Comparison of ENCODE assay signal across 3 cellular contexts in the genomic region with DNA sequence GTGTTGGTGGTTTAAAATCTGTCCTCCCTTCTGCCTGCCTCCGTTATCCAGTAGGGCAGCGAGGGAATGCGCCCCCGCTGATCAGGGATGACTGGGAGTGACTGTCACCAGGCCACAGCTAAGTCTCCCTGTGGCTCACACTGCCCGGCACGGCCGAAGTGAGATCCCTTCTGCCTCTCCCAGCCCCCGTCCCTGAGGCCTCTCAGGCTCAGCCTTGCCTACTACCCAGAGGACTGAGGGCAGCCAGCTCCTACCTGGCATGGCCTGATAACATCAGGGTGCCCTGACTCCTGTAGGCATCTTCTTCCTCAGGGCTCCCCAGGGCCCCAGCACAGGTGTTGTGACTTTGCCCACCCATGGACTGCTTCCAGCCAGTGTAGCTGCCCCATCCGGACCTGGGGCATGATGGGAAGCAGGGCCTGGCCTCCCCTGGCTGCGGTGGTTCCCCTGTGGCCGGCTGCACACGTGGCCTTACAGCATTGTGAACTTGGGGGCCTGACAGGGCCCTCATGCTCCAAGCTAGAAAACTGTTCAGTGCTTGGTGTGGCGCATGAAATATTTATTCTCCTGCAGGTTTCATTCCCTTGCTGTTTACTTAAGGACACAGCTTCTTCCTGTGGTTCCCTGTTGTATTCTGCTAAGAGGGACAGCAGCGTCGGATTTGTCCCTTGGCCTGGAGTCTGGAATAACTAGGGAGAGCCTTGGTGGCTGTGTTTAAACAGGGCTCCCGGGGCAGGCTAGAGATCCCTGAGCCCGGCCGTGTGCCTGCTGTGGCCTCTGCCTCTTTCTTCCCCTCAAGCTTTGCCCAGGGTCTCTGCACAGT.
A peak's percentile ranks its signal among the peaks of the same experiment; 100 is the strongest.
TF ChIP-seq lines count a peak whose summit lies in the region.

No MANE protein-coding gene starts in this region.

TF ChIP-seq in GM23338, 12 proteins besides CTCF, POLR2A, EP300 and RAD21 (continues in another document):
- TF ChIP-seq CREB1 (CRISPR knock-in tag; IDR thresholded peaks at IDR 0.05; ENCODE audit: low read depth) (no peak), JUNB (IDR thresholded peaks at IDR 0.05; ENCODE audit: unreplicated experiment) (no peak), STAT1 (IDR thresholded peaks at IDR 0.05; ENCODE audit: unreplicated experiment) (no peak), POLR2AphosphoS5 (IDR thresholded peaks at IDR 0.05; ENCODE audit: low read depth) (no peak), ZNF331 (CRISPR knock-in tag; IDR thresholded peaks at IDR 0.05; ENCODE audit: low read depth) (no peak), EZH2phosphoT487 (IDR thresholded peaks at IDR 0.05; ENCODE audit: unreplicated experiment) (no peak), EZH2 (IDR thresholded peaks at IDR 0.05; ENCODE audit: low read depth, unreplicated experiment) (no peak), NANOG (IDR thresholded peaks at IDR 0.05; ENCODE audit: borderline replicate concordance) (no peak)
- TF ChIP-seq, protein P1, sequence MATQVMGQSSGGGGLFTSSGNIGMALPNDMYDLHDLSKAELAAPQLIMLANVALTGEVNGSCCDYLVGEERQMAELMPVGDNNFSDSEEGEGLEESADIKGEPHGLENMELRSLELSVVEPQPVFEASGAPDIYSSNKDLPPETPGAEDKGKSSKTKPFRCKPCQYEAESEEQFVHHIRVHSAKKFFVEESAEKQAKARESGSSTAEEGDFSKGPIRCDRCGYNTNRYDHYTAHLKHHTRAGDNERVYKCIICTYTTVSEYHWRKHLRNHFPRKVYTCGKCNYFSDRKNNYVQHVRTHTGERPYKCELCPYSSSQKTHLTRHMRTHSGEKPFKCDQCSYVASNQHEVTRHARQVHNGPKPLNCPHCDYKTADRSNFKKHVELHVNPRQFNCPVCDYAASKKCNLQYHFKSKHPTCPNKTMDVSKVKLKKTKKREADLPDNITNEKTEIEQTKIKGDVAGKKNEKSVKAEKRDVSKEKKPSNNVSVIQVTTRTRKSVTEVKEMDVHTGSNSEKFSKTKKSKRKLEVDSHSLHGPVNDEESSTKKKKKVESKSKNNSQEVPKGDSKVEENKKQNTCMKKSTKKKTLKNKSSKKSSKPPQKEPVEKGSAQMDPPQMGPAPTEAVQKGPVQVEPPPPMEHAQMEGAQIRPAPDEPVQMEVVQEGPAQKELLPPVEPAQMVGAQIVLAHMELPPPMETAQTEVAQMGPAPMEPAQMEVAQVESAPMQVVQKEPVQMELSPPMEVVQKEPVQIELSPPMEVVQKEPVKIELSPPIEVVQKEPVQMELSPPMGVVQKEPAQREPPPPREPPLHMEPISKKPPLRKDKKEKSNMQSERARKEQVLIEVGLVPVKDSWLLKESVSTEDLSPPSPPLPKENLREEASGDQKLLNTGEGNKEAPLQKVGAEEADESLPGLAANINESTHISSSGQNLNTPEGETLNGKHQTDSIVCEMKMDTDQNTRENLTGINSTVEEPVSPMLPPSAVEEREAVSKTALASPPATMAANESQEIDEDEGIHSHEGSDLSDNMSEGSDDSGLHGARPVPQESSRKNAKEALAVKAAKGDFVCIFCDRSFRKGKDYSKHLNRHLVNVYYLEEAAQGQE (IDR thresholded peaks at IDR 0.05; ENCODE audit: unreplicated experiment) = no peak

TF ChIP-seq in GM12878, 131 proteins besides CTCF, POLR2A, EP300 and RAD21:
- TF ChIP-seq MYB (IDR thresholded peaks at IDR 0.05; ENCODE audit: borderline replicate concordance, low read depth, low read length) (no peak), NR2C2 (IDR thresholded peaks at IDR 0.05; ENCODE audit: borderline replicate concordance, control insufficient read depth, insufficient read length, low read depth) (no peak), RUNX3 (IDR thresholded peaks at IDR 0.05; ENCODE audit: low read length) (no peak), KDM1A (IDR thresholded peaks at IDR 0.05; ENCODE audit: borderline replicate concordance) (no peak), MTA2 (IDR thresholded peaks at IDR 0.05; ENCODE audit: low read depth) (no peak), E2F8 (IDR thresholded peaks at IDR 0.05; ENCODE audit: low read depth, partially characterized antibody) (no peak), LARP7 (IDR thresholded peaks at IDR 0.05) (no peak), CBX3 (IDR thresholded peaks at IDR 0.05; ENCODE audit: borderline replicate concordance, low read depth) (no peak), JUND (IDR thresholded peaks at IDR 0.05; ENCODE audit: low read depth, low read length) (no peak), PML (IDR thresholded peaks at IDR 0.05; ENCODE audit: low read length) (no peak), SIX5 (IDR thresholded peaks at IDR 0.05; ENCODE audit: low read depth, low read length, severe bottlenecking) (no peak), NR2F1 (conservative IDR thresholded peaks at IDR 0.05) (no peak), IKZF2 (IDR thresholded peaks at IDR 0.05) (no peak), ATF7 (IDR thresholded peaks at IDR 0.05; ENCODE audit: low read depth) (no peak), DPF2 (IDR thresholded peaks at IDR 0.05) (no peak), NRF1 (conservative IDR thresholded peaks at IDR 0.05; ENCODE audit: low read depth, low read length) (no peak), NFYA (IDR thresholded peaks at IDR 0.05; ENCODE audit: borderline replicate concordance, low read depth, low read length) (no peak), HDAC2 (IDR thresholded peaks at IDR 0.05) (no peak), ZNF207 (IDR thresholded peaks at IDR 0.05; ENCODE audit: borderline replicate concordance) (no peak)
- TF ChIP-seq, protein P2, sequence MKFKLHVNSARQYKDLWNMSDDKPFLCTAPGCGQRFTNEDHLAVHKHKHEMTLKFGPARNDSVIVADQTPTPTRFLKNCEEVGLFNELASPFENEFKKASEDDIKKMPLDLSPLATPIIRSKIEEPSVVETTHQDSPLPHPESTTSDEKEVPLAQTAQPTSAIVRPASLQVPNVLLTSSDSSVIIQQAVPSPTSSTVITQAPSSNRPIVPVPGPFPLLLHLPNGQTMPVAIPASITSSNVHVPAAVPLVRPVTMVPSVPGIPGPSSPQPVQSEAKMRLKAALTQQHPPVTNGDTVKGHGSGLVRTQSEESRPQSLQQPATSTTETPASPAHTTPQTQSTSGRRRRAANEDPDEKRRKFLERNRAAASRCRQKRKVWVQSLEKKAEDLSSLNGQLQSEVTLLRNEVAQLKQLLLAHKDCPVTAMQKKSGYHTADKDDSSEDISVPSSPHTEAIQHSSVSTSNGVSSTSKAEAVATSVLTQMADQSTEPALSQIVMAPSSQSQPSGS (IDR thresholded peaks at IDR 0.05; ENCODE audit: low read length) = no peak

TF ChIP-seq in HepG2, 621 proteins besides CTCF, POLR2A, EP300 and RAD21:
- TF ChIP-seq EEA1 (CRISPR knock-in tag; IDR thresholded peaks at IDR 0.05; ENCODE audit: borderline replicate concordance) (no peak), TAF1 (CRISPR knock-in tag; IDR thresholded peaks at IDR 0.05) (no peak), NFIB (CRISPR knock-in tag; IDR thresholded peaks at IDR 0.05; ENCODE audit: borderline replicate concordance) (0 out of 2 replicates have a peak, but pooled peaks have one; percentile 64), RBM22 (optimal IDR thresholded peaks at IDR 0.05; ENCODE audit: low read length) (peak; percentile 57), ZMYM2 (CRISPR knock-in tag; IDR thresholded peaks at IDR 0.05) (no peak), ZNF556 (CRISPR knock-in tag; IDR thresholded peaks at IDR 0.05; ENCODE audit: borderline replicate concordance) (no peak), ZNF619 (CRISPR knock-in tag; IDR thresholded peaks at IDR 0.05) (no peak), AGO2 (optimal IDR thresholded peaks at IDR 0.05; ENCODE audit: low read depth, low read length) (peak; percentile 69), POLR2AphosphoS2 (IDR thresholded peaks at IDR 0.05; ENCODE audit: low read depth, low read length) (no peak), ZNF143 (CRISPR knock-in tag; IDR thresholded peaks at IDR 0.05) (0 out of 2 replicates have a peak, but pooled peaks have one; percentile 10), NONO (IDR thresholded peaks at IDR 0.05) (no peak), NONO (CRISPR knock-in tag; conservative IDR thresholded peaks at IDR 0.05) (0 out of 2 replicates have a peak, but pooled peaks have one; percentile 30), JDP2 (CRISPR knock-in tag; IDR thresholded peaks at IDR 0.05; ENCODE audit: borderline replicate concordance) (no peak), MATR3 (CRISPR knock-in tag; IDR thresholded peaks at IDR 0.05) (no peak), ZNF687 (CRISPR knock-in tag; IDR thresholded peaks at IDR 0.05) (0 out of 2 replicates have a peak, but pooled peaks have one; percentile 23), PAWR (CRISPR knock-in tag; IDR thresholded peaks at IDR 0.05; ENCODE audit: borderline replicate concordance) (no peak), ZNF780A (CRISPR knock-in tag; IDR thresholded peaks at IDR 0.05) (no peak), CBX1 (IDR thresholded peaks at IDR 0.05; ENCODE audit: low read depth) (no peak), ZFYVE20 (CRISPR knock-in tag; IDR thresholded peaks at IDR 0.05; ENCODE audit: borderline replicate concordance, low read depth) (no peak), SYNCRIP (IDR thresholded peaks at IDR 0.05; ENCODE audit: insufficient read depth, low read depth, low read length) (no peak)
- TF ChIP-seq, protein P3, sequence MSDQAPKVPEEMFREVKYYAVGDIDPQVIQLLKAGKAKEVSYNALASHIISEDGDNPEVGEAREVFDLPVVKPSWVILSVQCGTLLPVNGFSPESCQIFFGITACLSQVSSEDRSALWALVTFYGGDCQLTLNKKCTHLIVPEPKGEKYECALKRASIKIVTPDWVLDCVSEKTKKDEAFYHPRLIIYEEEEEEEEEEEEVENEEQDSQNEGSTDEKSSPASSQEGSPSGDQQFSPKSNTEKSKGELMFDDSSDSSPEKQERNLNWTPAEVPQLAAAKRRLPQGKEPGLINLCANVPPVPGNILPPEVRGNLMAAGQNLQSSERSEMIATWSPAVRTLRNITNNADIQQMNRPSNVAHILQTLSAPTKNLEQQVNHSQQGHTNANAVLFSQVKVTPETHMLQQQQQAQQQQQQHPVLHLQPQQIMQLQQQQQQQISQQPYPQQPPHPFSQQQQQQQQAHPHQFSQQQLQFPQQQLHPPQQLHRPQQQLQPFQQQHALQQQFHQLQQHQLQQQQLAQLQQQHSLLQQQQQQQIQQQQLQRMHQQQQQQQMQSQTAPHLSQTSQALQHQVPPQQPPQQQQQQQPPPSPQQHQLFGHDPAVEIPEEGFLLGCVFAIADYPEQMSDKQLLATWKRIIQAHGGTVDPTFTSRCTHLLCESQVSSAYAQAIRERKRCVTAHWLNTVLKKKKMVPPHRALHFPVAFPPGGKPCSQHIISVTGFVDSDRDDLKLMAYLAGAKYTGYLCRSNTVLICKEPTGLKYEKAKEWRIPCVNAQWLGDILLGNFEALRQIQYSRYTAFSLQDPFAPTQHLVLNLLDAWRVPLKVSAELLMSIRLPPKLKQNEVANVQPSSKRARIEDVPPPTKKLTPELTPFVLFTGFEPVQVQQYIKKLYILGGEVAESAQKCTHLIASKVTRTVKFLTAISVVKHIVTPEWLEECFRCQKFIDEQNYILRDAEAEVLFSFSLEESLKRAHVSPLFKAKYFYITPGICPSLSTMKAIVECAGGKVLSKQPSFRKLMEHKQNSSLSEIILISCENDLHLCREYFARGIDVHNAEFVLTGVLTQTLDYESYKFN (CRISPR knock-in tag; conservative IDR thresholded peaks at IDR 0.05) = no peak
- TF ChIP-seq, protein P4, sequence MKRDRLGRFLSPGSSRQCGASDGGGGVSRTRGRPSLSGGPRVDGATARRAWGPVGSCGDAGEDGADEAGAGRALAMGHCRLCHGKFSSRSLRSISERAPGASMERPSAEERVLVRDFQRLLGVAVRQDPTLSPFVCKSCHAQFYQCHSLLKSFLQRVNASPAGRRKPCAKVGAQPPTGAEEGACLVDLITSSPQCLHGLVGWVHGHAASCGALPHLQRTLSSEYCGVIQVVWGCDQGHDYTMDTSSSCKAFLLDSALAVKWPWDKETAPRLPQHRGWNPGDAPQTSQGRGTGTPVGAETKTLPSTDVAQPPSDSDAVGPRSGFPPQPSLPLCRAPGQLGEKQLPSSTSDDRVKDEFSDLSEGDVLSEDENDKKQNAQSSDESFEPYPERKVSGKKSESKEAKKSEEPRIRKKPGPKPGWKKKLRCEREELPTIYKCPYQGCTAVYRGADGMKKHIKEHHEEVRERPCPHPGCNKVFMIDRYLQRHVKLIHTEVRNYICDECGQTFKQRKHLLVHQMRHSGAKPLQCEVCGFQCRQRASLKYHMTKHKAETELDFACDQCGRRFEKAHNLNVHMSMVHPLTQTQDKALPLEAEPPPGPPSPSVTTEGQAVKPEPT (CRISPR knock-in tag; IDR thresholded peaks at IDR 0.05; ENCODE audit: low read depth) = no peak
- TF ChIP-seq, protein P5, sequence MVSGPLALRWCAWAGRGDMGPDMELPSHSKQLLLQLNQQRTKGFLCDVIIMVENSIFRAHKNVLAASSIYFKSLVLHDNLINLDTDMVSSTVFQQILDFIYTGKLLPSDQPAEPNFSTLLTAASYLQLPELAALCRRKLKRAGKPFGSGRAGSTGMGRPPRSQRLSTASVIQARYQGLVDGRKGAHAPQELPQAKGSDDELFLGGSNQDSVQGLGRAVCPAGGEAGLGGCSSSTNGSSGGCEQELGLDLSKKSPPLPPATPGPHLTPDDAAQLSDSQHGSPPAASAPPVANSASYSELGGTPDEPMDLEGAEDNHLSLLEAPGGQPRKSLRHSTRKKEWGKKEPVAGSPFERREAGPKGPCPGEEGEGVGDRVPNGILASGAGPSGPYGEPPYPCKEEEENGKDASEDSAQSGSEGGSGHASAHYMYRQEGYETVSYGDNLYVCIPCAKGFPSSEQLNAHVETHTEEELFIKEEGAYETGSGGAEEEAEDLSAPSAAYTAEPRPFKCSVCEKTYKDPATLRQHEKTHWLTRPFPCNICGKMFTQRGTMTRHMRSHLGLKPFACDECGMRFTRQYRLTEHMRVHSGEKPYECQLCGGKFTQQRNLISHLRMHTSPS (CRISPR knock-in tag; IDR thresholded peaks at IDR 0.05; ENCODE audit: low read depth) = no peak
